ENCODE assay signal across 1 cellular context in genomic region chr20:62752671-62753501, GRCh38.
TF ChIP-seq lines count a peak whose summit lies in the region.

No MANE protein-coding gene starts in this region.

TF ChIP-seq in K562, 482 proteins besides CTCF, POLR2A, EP300 and RAD21 (continued from another document):
- TF ChIP-seq, protein P1, sequence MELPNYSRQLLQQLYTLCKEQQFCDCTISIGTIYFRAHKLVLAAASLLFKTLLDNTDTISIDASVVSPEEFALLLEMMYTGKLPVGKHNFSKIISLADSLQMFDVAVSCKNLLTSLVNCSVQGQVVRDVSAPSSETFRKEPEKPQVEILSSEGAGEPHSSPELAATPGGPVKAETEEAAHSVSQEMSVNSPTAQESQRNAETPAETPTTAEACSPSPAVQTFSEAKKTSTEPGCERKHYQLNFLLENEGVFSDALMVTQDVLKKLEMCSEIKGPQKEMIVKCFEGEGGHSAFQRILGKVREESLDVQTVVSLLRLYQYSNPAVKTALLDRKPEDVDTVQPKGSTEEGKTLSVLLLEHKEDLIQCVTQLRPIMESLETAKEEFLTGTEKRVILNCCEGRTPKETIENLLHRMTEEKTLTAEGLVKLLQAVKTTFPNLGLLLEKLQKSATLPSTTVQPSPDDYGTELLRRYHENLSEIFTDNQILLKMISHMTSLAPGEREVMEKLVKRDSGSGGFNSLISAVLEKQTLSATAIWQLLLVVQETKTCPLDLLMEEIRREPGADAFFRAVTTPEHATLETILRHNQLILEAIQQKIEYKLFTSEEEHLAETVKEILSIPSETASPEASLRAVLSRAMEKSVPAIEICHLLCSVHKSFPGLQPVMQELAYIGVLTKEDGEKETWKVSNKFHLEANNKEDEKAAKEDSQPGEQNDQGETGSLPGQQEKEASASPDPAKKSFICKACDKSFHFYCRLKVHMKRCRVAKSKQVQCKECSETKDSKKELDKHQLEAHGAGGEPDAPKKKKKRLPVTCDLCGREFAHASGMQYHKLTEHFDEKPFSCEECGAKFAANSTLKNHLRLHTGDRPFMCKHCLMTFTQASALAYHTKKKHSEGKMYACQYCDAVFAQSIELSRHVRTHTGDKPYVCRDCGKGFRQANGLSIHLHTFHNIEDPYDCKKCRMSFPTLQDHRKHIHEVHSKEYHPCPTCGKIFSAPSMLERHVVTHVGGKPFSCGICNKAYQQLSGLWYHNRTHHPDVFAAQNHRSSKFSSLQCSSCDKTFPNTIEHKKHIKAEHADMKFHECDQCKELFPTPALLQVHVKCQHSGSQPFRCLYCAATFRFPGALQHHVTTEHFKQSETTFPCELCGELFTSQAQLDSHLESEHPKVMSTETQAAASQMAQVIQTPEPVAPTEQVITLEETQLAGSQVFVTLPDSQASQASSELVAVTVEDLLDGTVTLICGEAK (IDR thresholded peaks at IDR 0.05), result no peak
- TF ChIP-seq, protein P1 (CRISPR knock-in tag; IDR thresholded peaks at IDR 0.05), result no peak
- TF ChIP-seq SNRNP70 (optimal IDR thresholded peaks at IDR 0.05; ENCODE audit: low read depth, low read length), result no peak
- no peak for TF ChIP-seq RBBP5 (IDR thresholded peaks at IDR 0.05; ENCODE audit: borderline replicate concordance, insufficient read depth, low read length, poor library complexity, severe bottlenecking)
- TF ChIP-seq ZFX (CRISPR knock-in tag; IDR thresholded peaks at IDR 0.05), result peak; percentile 19; the same call in 1 of the 2 replicates
- TF ChIP-seq NR3C1 (CRISPR knock-in tag; IDR thresholded peaks at IDR 0.05), result no peak
- TF ChIP-seq DDX20 (tag; IDR thresholded peaks at IDR 0.05; ENCODE audit: low read depth), result no peak
- TF ChIP-seq RFX1 (IDR thresholded peaks at IDR 0.05), result no peak
- TF ChIP-seq NR2C2 (CRISPR knock-in tag; IDR thresholded peaks at IDR 0.05), result no peak
- TF ChIP-seq NR2C2 (tag; IDR thresholded peaks at IDR 0.05), result no peak
- TF ChIP-seq NR2C1 (IDR thresholded peaks at IDR 0.05), result no peak
- TF ChIP-seq NR2C1 (tag; IDR thresholded peaks at IDR 0.05), result no peak
- TF ChIP-seq LARP7 (IDR thresholded peaks at IDR 0.05), result no peak
- TF ChIP-seq TCF3 (CRISPR knock-in tag; IDR thresholded peaks at IDR 0.05), result no peak
- no peak for TF ChIP-seq FOXJ2 (tag; IDR thresholded peaks at IDR 0.05)
- TF ChIP-seq, protein P2, sequence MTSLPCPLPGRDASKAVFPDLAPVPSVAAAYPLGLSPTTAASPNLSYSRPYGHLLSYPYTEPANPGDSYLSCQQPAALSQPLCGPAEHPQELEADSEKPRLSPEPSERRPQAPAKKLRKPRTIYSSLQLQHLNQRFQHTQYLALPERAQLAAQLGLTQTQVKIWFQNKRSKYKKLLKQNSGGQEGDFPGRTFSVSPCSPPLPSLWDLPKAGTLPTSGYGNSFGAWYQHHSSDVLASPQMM (CRISPR knock-in tag; IDR thresholded peaks at IDR 0.05), result no peak
- peak; percentile 23; the same call in 1 of the 2 replicates for TF ChIP-seq JUN (IDR thresholded peaks at IDR 0.05; ENCODE audit: borderline replicate concordance, low read depth, low read length)
- no peak for TF ChIP-seq JUN (CRISPR knock-in tag; IDR thresholded peaks at IDR 0.05; ENCODE audit: borderline replicate concordance)
- TF ChIP-seq ZNF239 (CRISPR knock-in tag; IDR thresholded peaks at IDR 0.05), result no peak
- no peak for TF ChIP-seq DNMT1 (IDR thresholded peaks at IDR 0.05)
- TF ChIP-seq FOSL1 (tag; conservative IDR thresholded peaks at IDR 0.05), result peak; percentile 86
TF ChIP-seq in K562: peak in this region for 8.
